11 cellular contexts compared by ENCODE assay signal in the genomic region with DNA sequence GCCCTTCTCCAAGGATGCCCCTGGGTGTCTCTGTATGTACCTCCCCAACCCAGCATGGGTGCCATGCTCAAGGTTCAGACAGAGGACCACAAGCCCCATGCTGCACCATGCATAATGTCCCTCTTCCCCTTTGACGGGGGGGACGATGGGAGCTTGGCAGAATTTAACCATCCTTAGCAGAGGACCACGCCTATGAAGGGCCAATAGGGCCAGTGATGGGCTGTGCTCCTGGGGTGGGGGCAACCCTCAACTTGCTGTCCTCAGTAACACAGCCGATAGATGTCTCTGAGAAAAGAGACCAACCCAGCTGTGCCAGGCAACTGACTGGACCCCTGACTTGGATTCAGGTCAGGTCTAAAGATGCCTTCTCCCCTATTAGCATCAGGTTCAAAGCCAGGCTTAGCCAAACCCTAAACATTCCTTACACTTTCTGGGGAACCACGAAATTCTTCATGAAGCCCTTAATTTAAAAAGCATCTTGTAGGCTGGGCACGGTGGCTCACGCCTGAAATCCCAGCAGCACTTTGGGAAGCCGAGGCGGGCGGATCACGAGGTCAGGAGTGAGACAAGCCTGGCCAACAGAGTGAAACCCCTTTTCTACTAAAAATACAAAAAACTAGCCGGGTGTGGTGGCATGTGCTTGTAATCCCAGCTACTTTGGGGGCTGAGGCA. TPM values are rescaled to one million over a fixed set of nuclear protein-coding genes. Genes with fewer than 3 reads are reported as not detected.
DNase-seq lines count a peak whose midpoint lies in the region; ATAC-seq, FAIRE-seq and TF ChIP-seq lines count a peak whose summit lies in the region.
"Had no signal": no experiment of that assay in that cellular context is flagged by ENCODE, and none has a peak within 500 bp of the region (broad histone marks: within the 10 kb centered on the region; RNA-seq: fewer than 3 reads in every experiment).

No MANE protein-coding gene starts in this region.

- no peaks in the 10 kb centered on the region for H3K9me3 Mint-ChIP-seq in activated T-helper 17 cell treated with anti-CD3 and anti-CD28 coated beads, Interleukin-2, amount 50 U/mL, for 72 hours
- no peaks in the 10 kb centered on the region for H3K9me3 Mint-ChIP-seq in osteocyte (ENCODE audit: unreplicated experiment)
- H3K9me3 Mint-ChIP-seq: activated naive CD4-positive, alpha-beta T cell treated with anti-CD3 and anti-CD28 coated beads, Interleukin-2, amount 50 U/mL, for 24 hours had no signal

- TF ChIP-seq POLR2A in A549 (IDR thresholded peaks at IDR 0.05; ENCODE audit: low read length) = no peak
- TF ChIP-seq POLR2A in esophagus squamous epithelium (IDR thresholded peaks at IDR 0.05) = no peak

- peaks cover 0 to 5% (median 0%) of the 10 kb centered on the region in 11 experiments; a peak in 1 of 22 replicates for H3K27me3 ChIP-seq in BLaER1 treated with 17β-estradiol and CSF1 and Interleukin-3, amounts not matched to agents 10 nM and 100 nM
- H3K27me3 ChIP-seq in esophagus squamous epithelium = no peaks in the 10 kb centered on the region

- H3K9me3 ChIP-seq in A549 (no peaks in the 10 kb centered on the region), esophagus squamous epithelium (no peaks in the 10 kb centered on the region)
- H3K9me3 ChIP-seq in BLaER1 treated with 17β-estradiol and CSF1 and Interleukin-3, amounts not matched to agents 10 nM and 100 nM (replicated peaks in 1 of 11) = no peaks in the 10 kb centered on the region

- H3K36me3 ChIP-seq in BLaER1 treated with 17β-estradiol and CSF1 and Interleukin-3, amounts not matched to agents 10 nM and 100 nM = no peaks in the 10 kb centered on the region
- H3K36me3 ChIP-seq in esophagus squamous epithelium = no peaks in the 10 kb centered on the region

- H3K4me1 Mint-ChIP-seq in activated T-helper 17 cell treated with anti-CD3 and anti-CD28 coated beads, Interleukin-2, amount 50 U/mL, for 72 hours = peaks cover 27% of the 10 kb centered on the region
- peaks cover 29% of the 10 kb centered on the region for H3K4me1 Mint-ChIP-seq in osteocyte (ENCODE audit: unreplicated experiment)

- H4K20me1 ChIP-seq in BLaER1 treated with 17β-estradiol and CSF1 and Interleukin-3, amounts not matched to agents 10 nM and 100 nM = no peaks in the 10 kb centered on the region

- TF ChIP-seq CTCF in A549 (IDR thresholded peaks at IDR 0.05) = no peak
- no peak for TF ChIP-seq CTCF in osteocyte (IDR thresholded peaks at IDR 0.05)
- no peak for TF ChIP-seq CTCF in esophagus squamous epithelium (IDR thresholded peaks at IDR 0.05)

- H3K27ac ChIP-seq in A549 = peak overlapping the region; percentile 93 to 94
- peak overlapping the region in 4 of 11 experiments; percentile 80 to 88 (median 84); a peak in 5 of 22 replicates for H3K27ac ChIP-seq in BLaER1 treated with 17β-estradiol and CSF1 and Interleukin-3, amounts not matched to agents 10 nM and 100 nM
- peak overlapping the region in 2 of 4 donors; percentile 67 to 90 for H3K27ac ChIP-seq in esophagus squamous epithelium

- H3K4me3 Mint-ChIP-seq in activated T-helper 17 cell treated with anti-CD3 and anti-CD28 coated beads, Interleukin-2, amount 50 U/mL, for 72 hours = peak overlapping the region; percentile 81
- H3K4me3 Mint-ChIP-seq in osteocyte (ENCODE audit: unreplicated experiment) = no peak overlapping the region

- intact Hi-C loops in esophagus squamous epithelium (cut with DNase I) = no loop called here

- H3K27ac Mint-ChIP-seq in activated T-helper 17 cell treated with anti-CD3 and anti-CD28 coated beads, Interleukin-2, amount 50 U/mL, for 72 hours = no peak overlapping the region
- peak overlapping the region; percentile 92 for H3K27ac Mint-ChIP-seq in osteocyte (ENCODE audit: unreplicated experiment)

- peak overlapping the region; percentile 83; the same call in 1 of the 3 replicates for H3K4me2 ChIP-seq in A549
- H3K4me2 ChIP-seq in BLaER1 treated with 17β-estradiol and CSF1 and Interleukin-3, amounts not matched to agents 10 nM and 100 nM = peak overlapping the region; percentile 80 to 94 (median 87)

- WGBS in A549 (ENCODE audit: missing lambda C conversion rate) = 92% methylated on average over 12 of the region's 12 CpGs
- WGBS in esophagus squamous epithelium, 2 donors = 90 to 96% methylated on average over 8 to 10 of the region's 12 CpGs

- CTCF ChIA-PET in A549 (lab: Yijun Ruan, JAX) = interaction anchor here (0.6 to 4.2 kb wide), 4 partner anchors 30 to 93 kb away, joined by 3 to 24 read pairs (median 3); a partner anchor contains a TSS

- FAIRE-seq in A549 (lab: Jason Lieb, UNC) = no peak

- H3K27me3 Mint-ChIP-seq in activated T-helper 17 cell treated with anti-CD3 and anti-CD28 coated beads, Interleukin-2, amount 50 U/mL, for 72 hours = no peaks in the 10 kb centered on the region
- no peaks in the 10 kb centered on the region for H3K27me3 Mint-ChIP-seq in osteocyte (ENCODE audit: unreplicated experiment)
- H3K27me3 Mint-ChIP-seq: activated naive CD4-positive, alpha-beta T cell treated with anti-CD3 and anti-CD28 coated beads, Interleukin-2, amount 50 U/mL, for 24 hours had no signal

- TF ChIP-seq RAD21 in A549 (conservative IDR thresholded peaks at IDR 0.05 in 1 of 2, IDR thresholded peaks at IDR 0.05 in 1 of 2) = no peak

- DNase-seq in A549 (ENCODE audit: low read depth in 1 of 2, low spot score in 1 of 2) (no peak), osteocyte (ENCODE audit: extremely low spot score, unreplicated experiment) (no peak), retina (no peak), esophagus squamous epithelium (lab: John Stamatoyannopoulos, UW) (no peak)
- DNase-seq in effector CD8-positive, alpha-beta T cell (lab: John Stamatoyannopoulos, UW) = no peak
- DNase-seq: Calu3; stimulated activated CD4-positive, alpha-beta T cell treated with anti-CD3 and anti-CD28 coated beads, Interleukin-4, amount 100 ng/mL, for 1 hour; stimulated activated naive CD4-positive, alpha-beta T cell treated with Interleukin-2 at 50 U/mL for 16 hours had no signal

- H3K4me1 ChIP-seq in A549 (peaks cover 74% of the 10 kb centered on the region), esophagus squamous epithelium (peaks cover 7 to 55% (median 36%) of the 10 kb centered on the region in 3 donors)
- H3K4me1 ChIP-seq in BLaER1 treated with 17β-estradiol and CSF1 and Interleukin-3, amounts not matched to agents 10 nM and 100 nM = peaks cover 52 to 68% (median 57%) of the 10 kb centered on the region in 10 experiments

- H3K36me3 Mint-ChIP-seq in activated T-helper 17 cell treated with anti-CD3 and anti-CD28 coated beads, Interleukin-2, amount 50 U/mL, for 72 hours (ENCODE audit: low read depth) = no peaks in the 10 kb centered on the region
- no peaks in the 10 kb centered on the region for H3K36me3 Mint-ChIP-seq in osteocyte (ENCODE audit: unreplicated experiment)
- H3K36me3 Mint-ChIP-seq: activated naive CD4-positive, alpha-beta T cell treated with anti-CD3 and anti-CD28 coated beads, Interleukin-2, amount 50 U/mL, for 24 hours had no signal

- no peak for TF ChIP-seq EP300 in A549 (IDR thresholded peaks at IDR 0.05)

- ATAC-seq in A549 = no peak
- ATAC-seq in activated T-helper 17 cell treated with anti-CD3 and anti-CD28 coated beads, Interleukin-2, amount 50 U/mL, for 72 hours (replicated peaks) = no peak

- POLR2A ChIA-PET in A549 (lab: Yijun Ruan, JAX) = interaction anchor here (2.5 kb wide), 1 partner anchor 39 kb away, joined by 41 read pairs; no protein-coding TSS in a partner anchor

- H3K9ac ChIP-seq in BLaER1 treated with 17β-estradiol and CSF1 and Interleukin-3, amounts not matched to agents 10 nM and 100 nM = peak overlapping the region in 7 of 11 experiments; percentile 15 to 79 (median 74); a peak in 5 of 22 replicates

- H3K4me3 ChIP-seq in A549 = no peak overlapping the region
- peak overlapping the region in 1 of 10 experiments; percentile 10; a peak in 1 of 20 replicates for H3K4me3 ChIP-seq in BLaER1 treated with 17β-estradiol and CSF1 and Interleukin-3, amounts not matched to agents 10 nM and 100 nM
- no peak overlapping the region for H3K4me3 ChIP-seq in esophagus squamous epithelium

TF ChIP-seq in A549, 52 proteins besides CTCF, POLR2A, EP300 and RAD21:
- no peak for TF ChIP-seq NPAS2 (CRISPR knock-in tag; IDR thresholded peaks at IDR 0.05; ENCODE audit: borderline replicate concordance)
- TF ChIP-seq, protein P1, sequence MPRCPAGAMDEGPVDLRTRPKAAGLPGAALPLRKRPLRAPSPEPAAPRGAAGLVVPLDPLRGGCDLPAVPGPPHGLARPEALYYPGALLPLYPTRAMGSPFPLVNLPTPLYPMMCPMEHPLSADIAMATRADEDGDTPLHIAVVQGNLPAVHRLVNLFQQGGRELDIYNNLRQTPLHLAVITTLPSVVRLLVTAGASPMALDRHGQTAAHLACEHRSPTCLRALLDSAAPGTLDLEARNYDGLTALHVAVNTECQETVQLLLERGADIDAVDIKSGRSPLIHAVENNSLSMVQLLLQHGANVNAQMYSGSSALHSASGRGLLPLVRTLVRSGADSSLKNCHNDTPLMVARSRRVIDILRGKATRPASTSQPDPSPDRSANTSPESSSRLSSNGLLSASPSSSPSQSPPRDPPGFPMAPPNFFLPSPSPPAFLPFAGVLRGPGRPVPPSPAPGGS (IDR thresholded peaks at IDR 0.05) = no peak
- no peak for TF ChIP-seq KDM5A (IDR thresholded peaks at IDR 0.05)
- TF ChIP-seq, protein P2, sequence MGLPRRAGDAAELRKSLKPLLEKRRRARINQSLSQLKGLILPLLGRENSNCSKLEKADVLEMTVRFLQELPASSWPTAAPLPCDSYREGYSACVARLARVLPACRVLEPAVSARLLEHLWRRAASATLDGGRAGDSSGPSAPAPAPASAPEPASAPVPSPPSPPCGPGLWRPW (IDR thresholded peaks at IDR 0.05) = no peak
- TF ChIP-seq GATA3 (IDR thresholded peaks at IDR 0.05; ENCODE audit: borderline replicate concordance) = no peak
- TF ChIP-seq, protein P3, sequence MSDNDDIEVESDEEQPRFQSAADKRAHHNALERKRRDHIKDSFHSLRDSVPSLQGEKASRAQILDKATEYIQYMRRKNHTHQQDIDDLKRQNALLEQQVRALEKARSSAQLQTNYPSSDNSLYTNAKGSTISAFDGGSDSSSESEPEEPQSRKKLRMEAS (IDR thresholded peaks at IDR 0.05) = no peak
- no peak for TF ChIP-seq SREBF2 (IDR thresholded peaks at IDR 0.05)
- no peak for TF ChIP-seq CEBPB (IDR thresholded peaks at IDR 0.05)
- no peak for TF ChIP-seq RNF2 (IDR thresholded peaks at IDR 0.05; ENCODE audit: borderline replicate concordance, low read depth)
- TF ChIP-seq SMC3 (IDR thresholded peaks at IDR 0.05) = no peak
- no peak for TF ChIP-seq MYC (IDR thresholded peaks at IDR 0.05; ENCODE audit: borderline replicate concordance, low read length)

RNA-seq across cellular contexts. Expression of a gene that starts 20.7 kb away (rescaled TPM):
- polyA plus RNA-seq in A549 (2011; rRNA removed) (21.7 and 24.0 TPM in 2 replicates), A549 (2017; fragmentation: RNase III; extraction: RNeasy Plus Mini Kit Qiagen cat#74134 plus additional on column Dnase treatment) (23.7 to 27.1 TPM (median 27.0 TPM) in 3 replicates)
- 21.2 and 29.1 TPM in 2 replicates for polyA plus RNA-seq in A549 (2012; cell fraction: cytosol; rRNA removed)
- 30.8 and 36.0 TPM in 2 replicates for polyA plus RNA-seq in A549 (2012; cell fraction: nucleus; rRNA removed)
- 48.2 and 50.5 TPM in 2 replicates for polyA minus RNA-seq in A549 (2011; rRNA and poly(A)+ RNA removed)
- total RNA-seq in activated T-helper 17 cell treated with anti-CD3 and anti-CD28 coated beads, Interleukin-2, amount 50 U/mL, for 72 hours = 10 to 100 TPM; 75.3 to 93.3 TPM
- total RNA-seq in osteocyte (26.6 and 32.4 TPM in 2 replicates), esophagus squamous epithelium (10 to 100 TPM in 3 of 4 donors, 1 to 10 TPM in 1; 9.1 to 32.8 (median 14.9) TPM)
